In the genomic region with DNA sequence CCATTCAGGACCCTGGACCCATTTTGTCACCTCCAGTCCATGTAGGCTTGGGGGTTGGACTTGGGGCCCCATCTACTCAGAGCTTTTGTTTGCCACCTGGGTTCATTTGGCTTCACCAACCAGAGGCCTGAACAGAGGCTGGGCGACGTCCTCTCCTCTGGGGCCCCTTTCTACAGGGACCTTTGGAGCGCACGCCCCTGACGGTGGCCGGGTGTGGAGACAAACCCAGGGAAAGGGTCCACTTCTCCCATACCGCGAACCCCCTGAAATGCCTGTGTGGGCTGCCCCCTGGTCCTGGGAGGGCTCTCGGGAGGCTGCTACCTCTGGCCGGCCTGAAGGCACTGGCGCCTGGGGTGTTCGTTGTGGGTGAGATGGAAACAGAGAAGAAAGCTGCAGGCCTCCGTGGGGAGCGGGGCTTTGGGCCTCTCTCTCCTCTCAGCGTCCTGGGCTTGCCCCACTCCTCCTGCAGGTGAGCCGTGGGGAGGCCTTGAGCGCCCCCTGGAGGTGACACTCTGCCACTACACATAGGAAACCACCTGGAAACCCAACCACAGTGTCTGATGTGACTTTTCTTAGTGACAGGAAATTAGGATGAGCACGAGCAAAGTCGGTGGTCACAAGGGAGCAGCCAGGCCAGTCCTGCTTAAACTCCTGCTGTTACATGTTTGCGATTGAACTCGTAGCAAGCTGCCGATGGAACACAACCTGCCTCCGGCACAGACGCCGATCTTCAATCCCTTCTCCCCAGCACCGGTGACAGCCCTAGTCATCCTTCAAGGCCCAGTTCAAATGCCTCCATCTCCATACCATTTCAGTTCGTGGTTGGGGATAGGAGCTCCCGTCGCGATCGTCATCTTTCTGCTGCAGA, we compare ENCODE assay signal across 8 cellular contexts. TPM values are rescaled to one million over a fixed set of nuclear protein-coding genes. Genes with fewer than 3 reads are reported as not detected.
DNase-seq lines count a peak whose midpoint lies in the region; ATAC-seq and TF ChIP-seq lines count a peak whose summit lies in the region.

No MANE protein-coding gene starts in this region.

- TF ChIP-seq EP300 in upper lobe of left lung (IDR thresholded peaks at IDR 0.05) = no peak

- peaks cover 4 to 58% (median 10%) of the 10 kb centered on the region in 5 donors for H3K27me3 Mint-ChIP-seq in naive thymus-derived CD4-positive, alpha-beta T cell

- peaks cover 0 to 5% (median 0%) of the 10 kb centered on the region in 5 donors for H3K36me3 Mint-ChIP-seq in naive thymus-derived CD4-positive, alpha-beta T cell

- TF ChIP-seq POLR2A in upper lobe of left lung (IDR thresholded peaks at IDR 0.05) = no peak

- no peaks in the 10 kb centered on the region for H3K9me3 Mint-ChIP-seq in naive thymus-derived CD4-positive, alpha-beta T cell

- H3K27ac Mint-ChIP-seq in naive thymus-derived CD4-positive, alpha-beta T cell = no peak overlapping the region

- no peaks in the 10 kb centered on the region for H3K4me1 ChIP-seq in naive thymus-derived CD4-positive, alpha-beta T cell (ENCODE audit: control insufficient read depth in 2 of 2, insufficient read depth in 2 of 2, low read length in 2 of 2)
- no peaks in the 10 kb centered on the region for H3K4me1 ChIP-seq in upper lobe of left lung

- H3K36me3 ChIP-seq in naive thymus-derived CD4-positive, alpha-beta T cell (ENCODE audit: control insufficient read depth in 2 of 3, insufficient read depth in 3 of 3, low read length in 3 of 3) = no peaks in the 10 kb centered on the region
- no peaks in the 10 kb centered on the region for H3K36me3 ChIP-seq in upper lobe of left lung

- POLR2A ChIA-PET in naive thymus-derived CD4-positive, alpha-beta T cell (lab: Charles Lee) = interaction anchor here (0.7 kb wide), 1 partner anchor 102 kb away, joined by 3 read pairs; no protein-coding TSS in a partner anchor

- intact Hi-C loops in naive thymus-derived CD4-positive, alpha-beta T cell (cut with micrococcal nuclease) = loop anchor here in 1 of 2 donors (1.0 to 10.0 kb wide), 2 partner anchors 204 to 547 kb away; a partner anchor contains a TSS

- peak; percentile 70 for TF ChIP-seq CTCF in AG09319 (IDR thresholded peaks at IDR 0.05; ENCODE audit: low read depth, low read length)
- TF ChIP-seq CTCF in upper lobe of left lung (IDR thresholded peaks at IDR 0.05) = peak; percentile 56 to 77 (median 62)

- ATAC-seq in naive thymus-derived CD4-positive, alpha-beta T cell = peak; percentile 73
- ATAC-seq in upper lobe of left lung (ENCODE audit: low FRiP score in 2 of 2) = peak; percentile 54
- ATAC-seq in HG02759 (IDR thresholded peaks at IDR 0.05; ENCODE audit: unreplicated experiment) = no peak

- H3K4me1 Mint-ChIP-seq in naive thymus-derived CD4-positive, alpha-beta T cell = peaks cover 0 to 8% (median 3%) of the 10 kb centered on the region in 7 donors

- H3K27ac ChIP-seq in cingulate gyrus (ENCODE audit: low read depth, low read length) = peak overlapping the region; percentile 3
- H3K27ac ChIP-seq in naive thymus-derived CD4-positive, alpha-beta T cell (ENCODE audit: low read depth, low read length) = no peak overlapping the region
- no peak overlapping the region for H3K27ac ChIP-seq in upper lobe of left lung

- no peaks in the 10 kb centered on the region for H3K9me3 ChIP-seq in naive thymus-derived CD4-positive, alpha-beta T cell (ENCODE audit: control insufficient read depth in 2 of 3, low read length in 3 of 3)
- H3K9me3 ChIP-seq in upper lobe of left lung = no peaks in the 10 kb centered on the region

- CTCF ChIA-PET in naive thymus-derived CD4-positive, alpha-beta T cell (lab: Charles Lee) = interaction anchor here (0.6 kb wide), 1 partner anchor 206 kb away, joined by 3 read pairs; no protein-coding TSS in a partner anchor

- DNase-seq in AG09319 (ENCODE audit: extremely low read depth, low read depth) (no peak), GM19240 (ENCODE audit: insufficient read length, low spot score) (peak; percentile 70), NCI-H1694 treated with DMSO at 0.1 percent for 48 hours (lab: John Stamatoyannopoulos, UW) (peak; percentile 50), upper lobe of left lung (peak; percentile 49 to 71)
- DNase-seq in activated CD4-positive, CD25-positive, alpha-beta regulatory T cell treated with anti-CD3 and anti-CD28 coated beads, Interleukin-2, amount 50 U/mL, for 72 hours = peak; percentile 72
- peak; percentile 24 to 64 (median 41) for DNase-seq in naive thymus-derived CD4-positive, alpha-beta T cell

- H3K4me3 ChIP-seq in naive thymus-derived CD4-positive, alpha-beta T cell (ENCODE audit: low read length) = no peak overlapping the region
- H3K4me3 ChIP-seq in upper lobe of left lung = no peak overlapping the region

- no peak overlapping the region for H3K4me3 Mint-ChIP-seq in naive thymus-derived CD4-positive, alpha-beta T cell

- 66 to 67% methylated on average over 16 to 31 of the region's 31 CpGs for WGBS in upper lobe of left lung, 2 donors

- H3K27me3 ChIP-seq in naive thymus-derived CD4-positive, alpha-beta T cell (ENCODE audit: control insufficient read depth in 2 of 2, insufficient read depth in 2 of 2, low read length in 2 of 2) = no peaks in the 10 kb centered on the region
- no peaks in the 10 kb centered on the region for H3K27me3 ChIP-seq in upper lobe of left lung

RNA-seq across cellular contexts. Expression of a gene that starts 12.0 kb away (rescaled TPM):
- not detected for total RNA-seq in naive thymus-derived CD4-positive, alpha-beta T cell
- polyA plus RNA-seq in naive thymus-derived CD4-positive, alpha-beta T cell = not detected
- not detected for total RNA-seq in upper lobe of left lung
